Comparison of ENCODE assay signal across 8 cellular contexts in the genomic region with DNA sequence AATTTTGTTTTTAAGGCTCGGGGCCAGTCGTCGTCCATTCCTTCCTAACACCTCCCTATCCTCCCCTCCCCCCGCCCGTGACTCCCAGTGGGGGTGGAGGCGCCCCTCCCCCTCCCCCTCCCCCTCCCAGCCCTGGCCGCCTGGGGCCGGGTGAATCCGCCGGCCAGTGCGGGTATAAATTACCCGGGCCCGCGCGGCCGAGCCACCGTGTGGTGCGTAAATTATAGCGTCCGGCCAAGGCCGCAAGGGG. TPM values are rescaled to one million over a fixed set of nuclear protein-coding genes. Genes with fewer than 3 reads are reported as not detected.
A peak's percentile ranks its signal among the peaks of the same experiment; 100 is the strongest.
DNase-seq lines count a peak whose midpoint lies in the region; TF ChIP-seq lines count a peak whose summit lies in the region.

No MANE protein-coding gene starts in this region.

- H3K4me3 ChIP-seq in CD8-positive, alpha-beta memory T cell (ENCODE audit: low read length): peak overlapping the region; percentile 51
- peak overlapping the region; percentile 78 for H3K4me3 ChIP-seq in PC-9
- peak overlapping the region; percentile 21 for H3K4me3 ChIP-seq in epithelial cell of esophagus (ENCODE audit: low read length)

- POLR2A ChIA-PET in CD8-positive, alpha-beta memory T cell (lab: Charles Lee): interaction anchor here (1.7 kb wide), 1 partner anchor 56 kb away, joined by 9 read pairs; no protein-coding TSS in a partner anchor
- POLR2A ChIA-PET in PC-9 (lab: Charles Lee; ENCODE audit: unreplicated experiment): no interaction called here

- H3K9me2 ChIP-seq in PC-9 (ENCODE audit: insufficient read depth): no peaks in the 10 kb centered on the region

- H3K36me3 Mint-ChIP-seq in CD8-positive, alpha-beta memory T cell: no peaks in the 10 kb centered on the region
- H3K36me3 Mint-ChIP-seq in nephron progenitor cell (ENCODE audit: low read depth): no peaks in the 10 kb centered on the region

- no peaks in the 10 kb centered on the region for H3K27me3 ChIP-seq in CD8-positive, alpha-beta memory T cell (ENCODE audit: insufficient read depth, low read length, poor library complexity, severe bottlenecking)
- H3K27me3 ChIP-seq in PC-9 (ENCODE audit: insufficient read depth, low read depth): no peaks in the 10 kb centered on the region

- peaks cover 40% of the 10 kb centered on the region for H3K79me2 ChIP-seq in PC-9 (ENCODE audit: low read depth)

- no peak overlapping the region; the same call in 1 of the 2 replicates for H2AFZ ChIP-seq in PC-9

- no peak overlapping the region for H3K27ac ChIP-seq in CD8-positive, alpha-beta memory T cell (ENCODE audit: low read depth, low read length)
- H3K27ac ChIP-seq in PC-9: peak overlapping the region; percentile 78

- H3K27me3 Mint-ChIP-seq in CD8-positive, alpha-beta memory T cell: no peaks in the 10 kb centered on the region
- H3K27me3 Mint-ChIP-seq in nephron progenitor cell (ENCODE audit: low read depth, poor library complexity): peaks cover 19% of the 10 kb centered on the region

- H4K20me1 ChIP-seq in PC-9 (ENCODE audit: insufficient read depth): peaks cover 40% of the 10 kb centered on the region

- peak overlapping the region in 4 of 8 donors; percentile 85 to 95 (median 92) for H3K27ac Mint-ChIP-seq in CD8-positive, alpha-beta memory T cell
- no peak overlapping the region for H3K27ac Mint-ChIP-seq in nephron progenitor cell

- peak overlapping the region; percentile 98 for H3K4me2 ChIP-seq in PC-9

- peaks cover 0 to 3% (median 0%) of the 10 kb centered on the region in 5 donors for H3K9me3 Mint-ChIP-seq in CD8-positive, alpha-beta memory T cell
- H3K9me3 Mint-ChIP-seq in nephron progenitor cell: no peaks in the 10 kb centered on the region

- CTCF ChIA-PET in CD8-positive, alpha-beta memory T cell (lab: Charles Lee): interaction anchor here (0.7 to 10.5 kb wide), 26 partner anchors 11 to 244 kb away, joined by 3 to 205 read pairs (median 6); no protein-coding TSS in a partner anchor
- CTCF ChIA-PET in PC-9 (lab: Charles Lee): interaction anchor here (0.6 to 1.2 kb wide), 4 partner anchors 54 to 118 kb away, joined by 3 to 4 read pairs (median 4); no protein-coding TSS in a partner anchor

- intact Hi-C loops in PC-9 (cut with micrococcal nuclease; ENCODE audit: unreplicated experiment): loop anchor here (2.0 kb wide), 1 partner anchor 138 kb away; no protein-coding TSS in a partner anchor

- peaks cover 46% of the 10 kb centered on the region for H3K4me1 ChIP-seq in CD8-positive, alpha-beta memory T cell (ENCODE audit: insufficient read depth, low read length)
- peaks cover 29% of the 10 kb centered on the region for H3K4me1 ChIP-seq in PC-9 (replicated peaks; ENCODE audit: insufficient read depth)

- TF ChIP-seq CTCF in PC-9 (conservative IDR thresholded peaks at IDR 0.05) (no peak), epithelial cell of esophagus (IDR thresholded peaks at IDR 0.05; ENCODE audit: insufficient read depth, low read depth, low read length, missing control alignments) (no peak), nephron progenitor cell (IDR thresholded peaks at IDR 0.05) (no peak)

- DNase-seq in CD8-positive, alpha-beta memory T cell: no peak
- DNase-seq in PC-9 (no peak), epithelial cell of esophagus (ENCODE audit: low read depth) (no peak), nephron progenitor cell (peak; percentile 73), GM19238 (ENCODE audit: insufficient read length, low spot score) (no peak), kidney tubule cell (ENCODE audit: low spot score) (no peak), Kasumi-1 (lab: John Stamatoyannopoulos, UW) (no peak)
- no peak for DNase-seq in activated CD4-positive, alpha-beta T cell treated with anti-CD3 and anti-CD28 coated beads, Interleukin-2, amount 50 U/mL, for 48 hours

- H3K4me1 Mint-ChIP-seq in CD8-positive, alpha-beta memory T cell: peaks cover 33 to 56% (median 39%) of the 10 kb centered on the region in 3 donors
- H3K4me1 Mint-ChIP-seq in nephron progenitor cell: peaks cover 55% of the 10 kb centered on the region

- no peaks in the 10 kb centered on the region for H3K9me3 ChIP-seq in CD8-positive, alpha-beta memory T cell (ENCODE audit: low read length)
- H3K9me3 ChIP-seq in PC-9 (ENCODE audit: insufficient read depth, low read depth): no peaks in the 10 kb centered on the region

- peaks cover 35% of the 10 kb centered on the region for H3F3A ChIP-seq in PC-9 (ENCODE audit: insufficient read depth, low read depth)

- H3K36me3 ChIP-seq in CD8-positive, alpha-beta memory T cell (ENCODE audit: insufficient read depth, low read length): no peaks in the 10 kb centered on the region
- H3K36me3 ChIP-seq in PC-9 (ENCODE audit: low read depth): no peaks in the 10 kb centered on the region

- peak overlapping the region; percentile 83 to 93 (median 87) for H3K4me3 Mint-ChIP-seq in CD8-positive, alpha-beta memory T cell
- H3K4me3 Mint-ChIP-seq in nephron progenitor cell: peak overlapping the region; percentile 72

- BruUV-seq in PC-9 (replicated peaks; lab: Mats Ljungman, UMichigan): no TSS peak

RNA-seq across cellular contexts. Expression of gene GSE1, which starts 2.0 kb away (rescaled TPM):
- total RNA-seq in CD8-positive, alpha-beta memory T cell: 10 to 100 TPM; 27.8 to 28.5 TPM
- 5.5 TPM for polyA plus RNA-seq in CD8-positive, alpha-beta memory T cell
- 60.0 and 83.5 TPM in 2 replicates for total RNA-seq in PC-9 (2021)

Comparison
In these comparisons a context has a peak if more than half of its experiments do, and no peak if none do; other contexts are left out.
1. H3K4me3 ChIP-seq: peak in every context shown above with its lines; median percentile 78 in PC-9; 51 in CD8-positive, alpha-beta memory T cell; 21 in epithelial cell of esophagus.